In the genomic region with DNA sequence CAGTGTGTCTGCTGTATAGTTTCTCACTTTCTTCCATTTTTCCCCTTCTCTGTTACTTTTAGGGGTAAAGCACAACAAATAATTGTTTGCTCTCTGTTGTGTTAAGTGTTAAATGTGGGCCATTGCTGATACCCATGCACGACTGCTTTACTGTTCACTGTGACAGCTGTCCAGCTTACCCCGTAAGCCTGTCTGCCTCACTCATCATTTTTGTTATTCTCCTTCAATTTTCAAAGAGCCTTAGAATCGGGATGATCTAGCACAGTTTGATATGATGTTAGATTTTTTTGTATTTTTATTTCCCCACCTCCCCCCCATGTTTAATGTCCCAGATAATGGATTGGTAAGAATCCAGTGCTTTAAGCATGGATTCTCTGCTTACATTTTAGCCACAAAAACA, we compare ENCODE assay signal across 2 cellular contexts.
TF ChIP-seq lines count a peak whose summit lies in the region.

No MANE protein-coding gene starts in this region.

TF ChIP-seq in SK-N-SH, 30 proteins besides CTCF, POLR2A, EP300 and RAD21:
- TF ChIP-seq POLR2AphosphoS5 (IDR thresholded peaks at IDR 0.05; ENCODE audit: low read depth, low read length) (no peak), FOSL2 (IDR thresholded peaks at IDR 0.05; ENCODE audit: borderline replicate concordance, low read depth) (no peak), FOXJ3 (CRISPR knock-in tag; IDR thresholded peaks at IDR 0.05) (no peak), FOXM1 (IDR thresholded peaks at IDR 0.05; ENCODE audit: low read depth) (no peak), MEF2A (IDR thresholded peaks at IDR 0.05; ENCODE audit: borderline replicate concordance, low read depth) (no peak), JUND (IDR thresholded peaks at IDR 0.05) (no peak), RXRA (IDR thresholded peaks at IDR 0.05; ENCODE audit: borderline replicate concordance, low read depth) (no peak), SIN3A (IDR thresholded peaks at IDR 0.05; ENCODE audit: borderline replicate concordance, low read depth, low read length) (no peak)
- TF ChIP-seq, protein P1, sequence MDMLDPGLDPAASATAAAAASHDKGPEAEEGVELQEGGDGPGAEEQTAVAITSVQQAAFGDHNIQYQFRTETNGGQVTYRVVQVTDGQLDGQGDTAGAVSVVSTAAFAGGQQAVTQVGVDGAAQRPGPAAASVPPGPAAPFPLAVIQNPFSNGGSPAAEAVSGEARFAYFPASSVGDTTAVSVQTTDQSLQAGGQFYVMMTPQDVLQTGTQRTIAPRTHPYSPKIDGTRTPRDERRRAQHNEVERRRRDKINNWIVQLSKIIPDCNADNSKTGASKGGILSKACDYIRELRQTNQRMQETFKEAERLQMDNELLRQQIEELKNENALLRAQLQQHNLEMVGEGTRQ (IDR thresholded peaks at IDR 0.05; ENCODE audit: borderline replicate concordance, low read depth, low read length): no peak
- TF ChIP-seq, protein P2, sequence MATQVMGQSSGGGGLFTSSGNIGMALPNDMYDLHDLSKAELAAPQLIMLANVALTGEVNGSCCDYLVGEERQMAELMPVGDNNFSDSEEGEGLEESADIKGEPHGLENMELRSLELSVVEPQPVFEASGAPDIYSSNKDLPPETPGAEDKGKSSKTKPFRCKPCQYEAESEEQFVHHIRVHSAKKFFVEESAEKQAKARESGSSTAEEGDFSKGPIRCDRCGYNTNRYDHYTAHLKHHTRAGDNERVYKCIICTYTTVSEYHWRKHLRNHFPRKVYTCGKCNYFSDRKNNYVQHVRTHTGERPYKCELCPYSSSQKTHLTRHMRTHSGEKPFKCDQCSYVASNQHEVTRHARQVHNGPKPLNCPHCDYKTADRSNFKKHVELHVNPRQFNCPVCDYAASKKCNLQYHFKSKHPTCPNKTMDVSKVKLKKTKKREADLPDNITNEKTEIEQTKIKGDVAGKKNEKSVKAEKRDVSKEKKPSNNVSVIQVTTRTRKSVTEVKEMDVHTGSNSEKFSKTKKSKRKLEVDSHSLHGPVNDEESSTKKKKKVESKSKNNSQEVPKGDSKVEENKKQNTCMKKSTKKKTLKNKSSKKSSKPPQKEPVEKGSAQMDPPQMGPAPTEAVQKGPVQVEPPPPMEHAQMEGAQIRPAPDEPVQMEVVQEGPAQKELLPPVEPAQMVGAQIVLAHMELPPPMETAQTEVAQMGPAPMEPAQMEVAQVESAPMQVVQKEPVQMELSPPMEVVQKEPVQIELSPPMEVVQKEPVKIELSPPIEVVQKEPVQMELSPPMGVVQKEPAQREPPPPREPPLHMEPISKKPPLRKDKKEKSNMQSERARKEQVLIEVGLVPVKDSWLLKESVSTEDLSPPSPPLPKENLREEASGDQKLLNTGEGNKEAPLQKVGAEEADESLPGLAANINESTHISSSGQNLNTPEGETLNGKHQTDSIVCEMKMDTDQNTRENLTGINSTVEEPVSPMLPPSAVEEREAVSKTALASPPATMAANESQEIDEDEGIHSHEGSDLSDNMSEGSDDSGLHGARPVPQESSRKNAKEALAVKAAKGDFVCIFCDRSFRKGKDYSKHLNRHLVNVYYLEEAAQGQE (IDR thresholded peaks at IDR 0.05; ENCODE audit: low read depth, low read length): no peak
- TF ChIP-seq, protein P3, sequence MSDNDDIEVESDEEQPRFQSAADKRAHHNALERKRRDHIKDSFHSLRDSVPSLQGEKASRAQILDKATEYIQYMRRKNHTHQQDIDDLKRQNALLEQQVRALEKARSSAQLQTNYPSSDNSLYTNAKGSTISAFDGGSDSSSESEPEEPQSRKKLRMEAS (IDR thresholded peaks at IDR 0.05; ENCODE audit: low read depth): no peak
- TF ChIP-seq, protein P4, sequence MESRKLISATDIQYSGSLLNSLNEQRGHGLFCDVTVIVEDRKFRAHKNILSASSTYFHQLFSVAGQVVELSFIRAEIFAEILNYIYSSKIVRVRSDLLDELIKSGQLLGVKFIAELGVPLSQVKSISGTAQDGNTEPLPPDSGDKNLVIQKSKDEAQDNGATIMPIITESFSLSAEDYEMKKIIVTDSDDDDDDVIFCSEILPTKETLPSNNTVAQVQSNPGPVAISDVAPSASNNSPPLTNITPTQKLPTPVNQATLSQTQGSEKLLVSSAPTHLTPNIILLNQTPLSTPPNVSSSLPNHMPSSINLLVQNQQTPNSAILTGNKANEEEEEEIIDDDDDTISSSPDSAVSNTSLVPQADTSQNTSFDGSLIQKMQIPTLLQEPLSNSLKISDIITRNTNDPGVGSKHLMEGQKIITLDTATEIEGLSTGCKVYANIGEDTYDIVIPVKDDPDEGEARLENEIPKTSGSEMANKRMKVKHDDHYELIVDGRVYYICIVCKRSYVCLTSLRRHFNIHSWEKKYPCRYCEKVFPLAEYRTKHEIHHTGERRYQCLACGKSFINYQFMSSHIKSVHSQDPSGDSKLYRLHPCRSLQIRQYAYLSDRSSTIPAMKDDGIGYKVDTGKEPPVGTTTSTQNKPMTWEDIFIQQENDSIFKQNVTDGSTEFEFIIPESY (IDR thresholded peaks at IDR 0.05; ENCODE audit: borderline replicate concordance, low read depth): no peak

TF ChIP-seq in SK-N-SH treated with all-trans-retinoic acid at 6 μM for 48 hours, 23 proteins besides CTCF, POLR2A, EP300 and RAD21:
- TF ChIP-seq TOX (CRISPR knock-in tag; IDR thresholded peaks at IDR 0.05; ENCODE audit: borderline replicate concordance): no peak
- no peak for TF ChIP-seq ZNF8 (CRISPR knock-in tag; IDR thresholded peaks at IDR 0.05)
- TF ChIP-seq ZFP3 (CRISPR knock-in tag; IDR thresholded peaks at IDR 0.05): no peak
- no peak for TF ChIP-seq CSDC2 (CRISPR knock-in tag; IDR thresholded peaks at IDR 0.05)
- TF ChIP-seq ARNTL (CRISPR knock-in tag; IDR thresholded peaks at IDR 0.05; ENCODE audit: borderline replicate concordance, low read depth): no peak
- no peak for TF ChIP-seq ESRRG (CRISPR knock-in tag; IDR thresholded peaks at IDR 0.05)
- no peak for TF ChIP-seq RARB (CRISPR knock-in tag; IDR thresholded peaks at IDR 0.05)
- no peak for TF ChIP-seq TSHZ2 (CRISPR knock-in tag; IDR thresholded peaks at IDR 0.05)
- TF ChIP-seq ZC3H10 (CRISPR knock-in tag; IDR thresholded peaks at IDR 0.05): no peak
- no peak for TF ChIP-seq OSR1 (CRISPR knock-in tag; IDR thresholded peaks at IDR 0.05)
- TF ChIP-seq, protein P5, sequence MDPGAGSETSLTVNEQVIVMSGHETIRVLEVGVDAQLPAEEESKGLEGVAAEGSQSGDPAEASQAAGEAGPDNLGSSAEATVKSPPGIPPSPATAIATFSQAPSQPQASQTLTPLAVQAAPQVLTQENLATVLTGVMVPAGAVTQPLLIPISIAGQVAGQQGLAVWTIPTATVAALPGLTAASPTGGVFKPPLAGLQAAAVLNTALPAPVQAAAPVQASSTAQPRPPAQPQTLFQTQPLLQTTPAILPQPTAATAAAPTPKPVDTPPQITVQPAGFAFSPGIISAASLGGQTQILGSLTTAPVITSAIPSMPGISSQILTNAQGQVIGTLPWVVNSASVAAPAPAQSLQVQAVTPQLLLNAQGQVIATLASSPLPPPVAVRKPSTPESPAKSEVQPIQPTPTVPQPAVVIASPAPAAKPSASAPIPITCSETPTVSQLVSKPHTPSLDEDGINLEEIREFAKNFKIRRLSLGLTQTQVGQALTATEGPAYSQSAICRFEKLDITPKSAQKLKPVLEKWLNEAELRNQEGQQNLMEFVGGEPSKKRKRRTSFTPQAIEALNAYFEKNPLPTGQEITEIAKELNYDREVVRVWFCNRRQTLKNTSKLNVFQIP (CRISPR knock-in tag; IDR thresholded peaks at IDR 0.05; ENCODE audit: borderline replicate concordance, low read depth): no peak
- no peak for TF ChIP-seq ZNF70 (CRISPR knock-in tag; IDR thresholded peaks at IDR 0.05)
- no peak for TF ChIP-seq PATZ1 (CRISPR knock-in tag; IDR thresholded peaks at IDR 0.05; ENCODE audit: borderline replicate concordance)
- no peak for TF ChIP-seq ZFP30 (CRISPR knock-in tag; IDR thresholded peaks at IDR 0.05)
